In genomic region chr15:48861813-48862431, GRCh38 we compare ENCODE assay signal across 8 cellular contexts. TPM values are rescaled to one million over a fixed set of nuclear protein-coding genes. Genes with fewer than 3 reads are reported as not detected.
DNase-seq lines count a peak whose midpoint lies in the region; ATAC-seq and TF ChIP-seq lines count a peak whose summit lies in the region.

No MANE protein-coding gene starts in this region.

- TF ChIP-seq CTCF in colonic mucosa (IDR thresholded peaks at IDR 0.05) (peak; percentile 83), lower lobe of right lung (IDR thresholded peaks at IDR 0.05) (peak; percentile 90), thoracic aorta (IDR thresholded peaks at IDR 0.05) (peak; percentile 86)

- H3K4me3 ChIP-seq in colonic mucosa (no peak overlapping the region), lower lobe of right lung (no peak overlapping the region), thoracic aorta (no peak overlapping the region)

- H3K9me3 ChIP-seq in colonic mucosa: no peaks in the 10 kb centered on the region
- no peaks in the 10 kb centered on the region for H3K9me3 ChIP-seq in lower lobe of right lung
- no peaks in the 10 kb centered on the region for H3K9me3 ChIP-seq in thoracic aorta

- H3K4me1 ChIP-seq in colonic mucosa (no peaks in the 10 kb centered on the region), lower lobe of right lung (no peaks in the 10 kb centered on the region), thoracic aorta (ENCODE audit: control insufficient read depth in 1 of 2, low read depth in 2 of 2) (no peaks in the 10 kb centered on the region)

- DNase-seq in DMS114 treated with DMSO at 0.1 percent for 48 hours (lab: John Stamatoyannopoulos, UW; ENCODE audit: unreplicated experiment): peak; percentile 45
- DNase-seq in NCI-H1105 (lab: John Stamatoyannopoulos, UW): peak; percentile 22
- DNase-seq in T follicular helper cell (ENCODE audit: low read depth): peak; percentile 25
- DNase-seq in colonic mucosa: peak; percentile 40
- no peak for DNase-seq in lower lobe of right lung
- no peak for DNase-seq in thoracic aorta (ENCODE audit: low spot score)

- H3K27me3 ChIP-seq in colonic mucosa: no peaks in the 10 kb centered on the region
- H3K27me3 ChIP-seq in lower lobe of right lung (ENCODE audit: low read depth): no peaks in the 10 kb centered on the region
- no peaks in the 10 kb centered on the region for H3K27me3 ChIP-seq in thoracic aorta (replicated peaks; ENCODE audit: insufficient read depth)

- H3K9ac ChIP-seq in colonic mucosa (ENCODE audit: low read depth in 2 of 2, low read length in 2 of 2): no peak overlapping the region

- ATAC-seq in GM19455 (IDR thresholded peaks at IDR 0.05; ENCODE audit: unreplicated experiment): peak; percentile 60
- ATAC-seq in lower lobe of right lung: peak; percentile 79 to 82
- ATAC-seq in thoracic aorta (ENCODE audit: insufficient number of reproducible peaks, low FRiP score, low read depth): no peak
- no peak for ATAC-seq in GM21576 (IDR thresholded peaks at IDR 0.05; ENCODE audit: unreplicated experiment)

- no peaks in the 10 kb centered on the region for H3K36me3 ChIP-seq in colonic mucosa
- H3K36me3 ChIP-seq in lower lobe of right lung: no peaks in the 10 kb centered on the region
- no peaks in the 10 kb centered on the region for H3K36me3 ChIP-seq in thoracic aorta

- intact Hi-C loops in colonic mucosa (cut with DNase I) (loop anchor here (5.0 to 10.0 kb wide), 2 partner anchors 283 to 1280 kb away; no protein-coding TSS in a partner anchor), lower lobe of right lung (cut with DNase I) (loop anchor here (5.0 to 10.0 kb wide), 2 partner anchors 283 to 560 kb away; partner anchors contain the start of gene FGF7)

- H3K27ac ChIP-seq in colonic mucosa: no peak overlapping the region
- H3K27ac ChIP-seq in lower lobe of right lung: no peak overlapping the region
- no peak overlapping the region for H3K27ac ChIP-seq in thoracic aorta

RNA-seq across cellular contexts. Expression of gene EID1, which starts 16.0 kb away (rescaled TPM):
- total RNA-seq in colonic mucosa (10 to 100 TPM; 54.2 to 66.0 TPM), lower lobe of right lung (84.0 TPM), thoracic aorta (100 to 1,000 TPM; 212 to 227 TPM)

RNA-seq across cellular contexts. Expression of gene CEP152, which starts 51.1 kb away (rescaled TPM):
- total RNA-seq in colonic mucosa: 10 to 100 TPM in 1 of 2 donors, 1 to 10 TPM in 1; 4.8 to 11.8 TPM
- 6.5 TPM for total RNA-seq in lower lobe of right lung
- total RNA-seq in thoracic aorta: 1 to 10 TPM; 3.3 to 6.5 TPM

Comparison
In these comparisons a context has a peak if more than half of its experiments do, and no peak if none do; other contexts are left out.
1. DNase-seq: peak in DMS114 treated with DMSO at 0.1 percent for 48 hours (single experiment), NCI-H1105 (single experiment), T follicular helper cell (single experiment) and colonic mucosa (single experiment); none in lower lobe of right lung (single experiment) and thoracic aorta (single experiment).
2. ATAC-seq: peak in GM19455 (single experiment) and lower lobe of right lung (2 of 2); none in thoracic aorta (single experiment) and GM21576 (single experiment).
3. Peak in every context shown above with its lines, with median percentiles within 50 percentile points of each other: CTCF ChIP-seq.